In genomic region chr12:5052348-5052747, GRCh38 we compare ENCODE assay signal across 26 cellular contexts. TPM values are rescaled to one million over a fixed set of nuclear protein-coding genes. Genes with fewer than 3 reads are reported as not detected.
"Had no signal": no experiment of that assay in that cellular context is flagged by ENCODE, and none has a peak within 500 bp of the region (broad histone marks: within the 10 kb centered on the region; RNA-seq: fewer than 3 reads in every experiment).

No MANE protein-coding gene starts in this region.

- FAIRE-seq: TTC549 had no signal

- ATAC-seq: activated CD4-positive, alpha-beta T cell treated with anti-CD3 and anti-CD28 coated beads for 36 hours; activated CD8-positive, alpha-beta T cell treated with anti-CD3 and anti-CD28 coated beads for 36 hours; activated T-cell treated with anti-CD3 and anti-CD28 coated beads, Interleukin-2, amount 50 U/mL, for 72 hours; T-cell had no signal

- H3K4me3 Mint-ChIP-seq: activated CD4-positive, alpha-beta T cell treated with anti-CD3 and anti-CD28 coated beads for 36 hours; activated CD8-positive, alpha-beta T cell treated with anti-CD3 and anti-CD28 coated beads for 36 hours; activated naive CD4-positive, alpha-beta T cell treated with anti-CD3 and anti-CD28 coated beads, Interleukin-2, amount 10 ng/mL, durations not matched to agents 7 days and 5 days; activated naive CD8-positive, alpha-beta T cell treated with anti-CD3 and anti-CD28 coated beads for 36 hours; activated T-cell treated with anti-CD3 and anti-CD28 coated beads, Interleukin-2, amount 50 U/mL, for 72 hours; T-cell had no signal

- H3K27ac ChIP-seq: breast epithelium, colonic mucosa, PC-9, SK-N-MC, VCaP had no signal

- H3K36me3 Mint-ChIP-seq: activated naive CD4-positive, alpha-beta T cell treated with anti-CD3 and anti-CD28 coated beads, Interleukin-2, amount 10 ng/mL, durations not matched to agents 7 days and 5 days; activated naive CD8-positive, alpha-beta T cell treated with anti-CD3 and anti-CD28 coated beads for 36 hours; T-cell had no signal

- H3K4me1 Mint-ChIP-seq: activated CD4-positive, alpha-beta T cell treated with anti-CD3 and anti-CD28 coated beads for 36 hours; activated naive CD8-positive, alpha-beta T cell treated with anti-CD3 and anti-CD28 coated beads for 36 hours had no signal

- DNase-seq: activated CD4-positive, alpha-beta T cell treated with anti-CD3 and anti-CD28 coated beads for 36 hours; activated CD8-positive, alpha-beta memory T cell treated with anti-CD3 and anti-CD28 coated beads, Interleukin-2, amount 50 U/mL, for 4 hours; activated CD8-positive, alpha-beta T cell treated with anti-CD3 and anti-CD28 coated beads for 36 hours; activated gamma-delta T cell treated with Interleukin-2 at 50 U/mL for 16 hours; activated naive CD4-positive, alpha-beta T cell treated with anti-CD3 and anti-CD28 coated beads, Interleukin-2, amount 10 ng/mL, durations not matched to agents 7 days and 5 days; activated naive CD8-positive, alpha-beta T cell treated with anti-CD3 and anti-CD28 coated beads for 36 hours; activated T-cell treated with anti-CD3 and anti-CD28 coated beads, Interleukin-2, amount 50 U/mL, for 72 hours; aorta; caudate nucleus; colonic mucosa; Kasumi-1; NCI-H1048; NCI-H146; NCI-H1930; NCI-H2107; NCI-H510A treated with DMSO at 0.1 percent for 48 hours; NCI-H69; PC-9; T-cell; T-helper 2 cell; T1000 had no signal

- H3K27me3 ChIP-seq: colonic mucosa had no signal

- H3K4me3 ChIP-seq: breast epithelium, colonic mucosa, PC-9, SK-N-MC had no signal

- H3K36me3 ChIP-seq: breast epithelium, colonic mucosa had no signal

- H3K4me1 ChIP-seq: breast epithelium, colonic mucosa had no signal

- H3K9me3 ChIP-seq: breast epithelium, colonic mucosa had no signal

- H3K9me3 Mint-ChIP-seq: activated CD8-positive, alpha-beta T cell treated with anti-CD3 and anti-CD28 coated beads for 36 hours; activated naive CD4-positive, alpha-beta T cell treated with anti-CD3 and anti-CD28 coated beads, Interleukin-2, amount 10 ng/mL, durations not matched to agents 7 days and 5 days; activated naive CD8-positive, alpha-beta T cell treated with anti-CD3 and anti-CD28 coated beads for 36 hours; activated T-cell treated with anti-CD3 and anti-CD28 coated beads, Interleukin-2, amount 50 U/mL, for 72 hours; activated T-helper 2 cell treated with anti-CD3 and anti-CD28 coated beads, Interferon-gamma antibody, Interleukin-2, Interleukin-4, amounts not matched to agents 10 μg/mL and 5 μg/mL and 100 μg/mL, durations not matched to agents 14 hours and 24 hours and 36 hours; T-cell had no signal

- H3K27ac Mint-ChIP-seq: activated CD4-positive, alpha-beta T cell treated with anti-CD3 and anti-CD28 coated beads for 36 hours; activated CD8-positive, alpha-beta T cell treated with anti-CD3 and anti-CD28 coated beads for 36 hours; activated naive CD4-positive, alpha-beta T cell treated with anti-CD3 and anti-CD28 coated beads, Interleukin-2, amount 10 ng/mL, durations not matched to agents 7 days and 5 days; activated naive CD8-positive, alpha-beta T cell treated with anti-CD3 and anti-CD28 coated beads for 36 hours; activated T-cell treated with anti-CD3 and anti-CD28 coated beads, Interleukin-2, amount 50 U/mL, for 72 hours; activated T-helper 2 cell treated with anti-CD3 and anti-CD28 coated beads, Interferon-gamma antibody, Interleukin-2, Interleukin-4, amounts not matched to agents 10 μg/mL and 5 μg/mL and 100 μg/mL, durations not matched to agents 14 hours and 24 hours and 36 hours; T-cell had no signal

RNA-seq across cellular contexts. Expression of gene KCNA5, which starts 8.7 kb away (rescaled TPM):
- total RNA-seq: activated CD4-positive, alpha-beta T cell treated with anti-CD3 and anti-CD28 coated beads for 36 hours; activated CD8-positive, alpha-beta T cell treated with anti-CD3 and anti-CD28 coated beads for 36 hours; activated naive CD8-positive, alpha-beta T cell treated with anti-CD3 and anti-CD28 coated beads for 36 hours; activated T-cell treated with anti-CD3 and anti-CD28 coated beads, Interleukin-2, amount 50 U/mL, for 72 hours; activated T-helper 2 cell treated with anti-CD3 and anti-CD28 coated beads, Interferon-gamma antibody, Interleukin-2, Interleukin-4, amounts not matched to agents 10 μg/mL and 5 μg/mL and 100 μg/mL, durations not matched to agents 14 hours and 24 hours and 36 hours; PC-9; T-cell had no signal
